Comparison of ENCODE assay signal across 8 cellular contexts in the genomic region with DNA sequence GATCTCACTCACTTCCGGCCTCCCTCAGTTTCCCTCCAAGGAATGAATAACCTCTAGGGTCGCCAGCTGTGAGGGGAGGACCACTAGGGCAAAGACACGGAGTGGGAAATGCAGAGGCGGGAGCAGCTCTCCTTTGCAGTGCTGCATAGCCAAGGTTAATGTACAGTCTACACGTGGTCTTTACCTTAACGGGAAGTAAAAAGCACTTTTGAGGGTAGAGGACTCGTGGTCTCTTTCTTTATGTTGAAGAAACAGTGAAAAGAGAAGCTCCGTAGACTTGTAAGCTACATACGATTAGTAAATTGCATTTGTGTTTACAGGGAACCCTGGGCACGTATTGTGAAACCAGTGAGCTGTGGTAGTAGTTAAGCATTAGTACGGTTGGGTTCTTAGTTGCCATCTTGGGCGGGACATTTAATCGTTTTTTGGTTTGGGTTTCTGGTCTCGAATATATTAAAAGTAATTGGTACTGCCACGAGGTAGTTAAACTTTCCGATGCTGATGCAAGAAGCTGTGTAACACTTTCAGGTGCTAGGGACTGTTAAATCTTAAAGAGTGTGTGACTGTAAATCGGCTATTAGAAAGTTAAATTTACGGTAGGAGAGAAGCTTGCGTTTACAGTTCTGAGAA. TPM values are rescaled to one million over a fixed set of nuclear protein-coding genes. Genes with fewer than 3 reads are reported as not detected.
DNase-seq lines count a peak whose midpoint lies in the region; ATAC-seq and TF ChIP-seq lines count a peak whose summit lies in the region.

No MANE protein-coding gene starts in this region.

- peak overlapping the region; percentile 97 for H3K4me2 ChIP-seq in OCI-LY7 (ENCODE audit: low read length)

- intact Hi-C loops in OCI-LY7 (cut with micrococcal nuclease; ENCODE audit: unreplicated experiment) (loop anchor here (10.0 kb wide), 2 partner anchors 843 to 977 kb away; a partner anchor contains a TSS), body of pancreas (cut with DNase I) (no loop called here)

- TF ChIP-seq POLR2A in body of pancreas (IDR thresholded peaks at IDR 0.05): no peak

- DNase-seq in BJ (ENCODE audit: low read depth) (no peak), OCI-LY7 (ENCODE audit: low spot score) (peak; percentile 60), body of pancreas (no peak), G401 (ENCODE audit: low spot score) (no peak)

- H3K27me3 ChIP-seq in BJ (ENCODE audit: control insufficient read depth, insufficient read depth, low read length): no peaks in the 10 kb centered on the region
- H3K27me3 ChIP-seq in body of pancreas: no peaks in the 10 kb centered on the region
- no peaks in the 10 kb centered on the region for H3K27me3 ChIP-seq in liver (ENCODE audit: control insufficient read depth in 4 of 4, insufficient read depth in 4 of 4, low read length in 3 of 4)
- no peaks in the 10 kb centered on the region for H3K27me3 ChIP-seq in thymus (ENCODE audit: control insufficient read depth, insufficient read depth)

- CTCF ChIA-PET in BJ (lab: Yijun Ruan, JAX): interaction anchor here (1.0 to 1.7 kb wide), 5 partner anchors 7 to 174 kb away, joined by 3 to 8 read pairs (median 3); no protein-coding TSS in a partner anchor
- CTCF ChIA-PET in OCI-LY7 (lab: Charles Lee; ENCODE audit: unreplicated experiment): no interaction called here

- in situ Hi-C loops in G401 (cut with HindIII; ENCODE audit: low sequenced_read_pairs): no loop called here

- H2AFZ ChIP-seq in OCI-LY7 (ENCODE audit: low read length): peak overlapping the region; percentile 91; the same call in 1 of the 2 replicates

- H3K36me3 ChIP-seq in BJ (ENCODE audit: control insufficient read depth, insufficient read depth, low read length): no peaks in the 10 kb centered on the region
- H3K36me3 ChIP-seq in OCI-LY7 (ENCODE audit: insufficient read depth, low read length): peaks cover 24% of the 10 kb centered on the region
- no peaks in the 10 kb centered on the region for H3K36me3 ChIP-seq in body of pancreas (replicated peaks in 1 of 2; ENCODE audit: insufficient read depth in 1 of 2, low read depth in 2 of 2)
- H3K36me3 ChIP-seq in liver (ENCODE audit: control insufficient read depth in 4 of 4, insufficient read depth in 3 of 4, low read depth in 1 of 4, low read length in 3 of 4): no peaks in the 10 kb centered on the region
- H3K36me3 ChIP-seq in thymus (ENCODE audit: control insufficient read depth, insufficient read depth): no peaks in the 10 kb centered on the region

- POLR2A ChIA-PET in BJ (lab: Charles Lee): interaction anchor here (0.6 kb wide), 1 partner anchor 416 kb away, joined by 3 read pairs; no protein-coding TSS in a partner anchor
- POLR2A ChIA-PET in OCI-LY7 (lab: Charles Lee): interaction anchor here (0.7 to 3.3 kb wide), 11 partner anchors 7 to 423 kb away, joined by 3 to 37 read pairs (median 3); a partner anchor contains a TSS

- peak overlapping the region; percentile 64 for H3K4me3 ChIP-seq in BJ (ENCODE audit: low read depth, low read length)
- peak overlapping the region; percentile 100 for H3K4me3 ChIP-seq in OCI-LY7 (ENCODE audit: low read depth, low read length, poor library complexity, severe bottlenecking)
- peak overlapping the region; percentile 49 to 100 for H3K4me3 ChIP-seq in body of pancreas
- peak overlapping the region; percentile 84 to 98 (median 89) for H3K4me3 ChIP-seq in liver (ENCODE audit: low read depth in 1 of 3, low read length in 3 of 3)
- peak overlapping the region; percentile 82 for H3K4me3 ChIP-seq in thymus (ENCODE audit: low read length)

- H3K9me3 ChIP-seq in OCI-LY7 (ENCODE audit: low read length) (no peaks in the 10 kb centered on the region), body of pancreas (no peaks in the 10 kb centered on the region), liver (ENCODE audit: control insufficient read depth in 4 of 4, low read length in 3 of 4) (no peaks in the 10 kb centered on the region), thymus (ENCODE audit: control insufficient read depth) (no peaks in the 10 kb centered on the region)

- peak; percentile 23 for ATAC-seq in GM18861 (IDR thresholded peaks at IDR 0.05; ENCODE audit: unreplicated experiment)
- ATAC-seq in HG03064 (IDR thresholded peaks at IDR 0.05; ENCODE audit: low read depth, unreplicated experiment): peak; percentile 30
- ATAC-seq in body of pancreas: no peak

- peaks cover 36% of the 10 kb centered on the region for H4K20me1 ChIP-seq in OCI-LY7 (ENCODE audit: insufficient read depth, low read length)

- 0% methylated on average over 19 of the region's 19 CpGs for WGBS in body of pancreas, 2 donors
- under 1% methylated on average over 19 of the region's 19 CpGs for WGBS in liver
- under 1% methylated on average over 19 of the region's 19 CpGs for WGBS in thymus

- H3K9ac ChIP-seq in liver (ENCODE audit: low read depth in 1 of 2, low read length in 2 of 2): peak overlapping the region; percentile 80 to 96

- no peaks in the 10 kb centered on the region for H3K9me2 ChIP-seq in OCI-LY7 (ENCODE audit: insufficient read depth, low read length)

- TF ChIP-seq CTCF in BJ (IDR thresholded peaks at IDR 0.05; ENCODE audit: insufficient read depth, low read depth, low read length) (no peak), OCI-LY7 (conservative IDR thresholded peaks at IDR 0.05; ENCODE audit: low read length) (no peak), body of pancreas (IDR thresholded peaks at IDR 0.05) (no peak), liver (IDR thresholded peaks at IDR 0.05; ENCODE audit: low read depth, low read length, missing input control) (no peak)

- no TSS peak for BruUV-seq in OCI-LY7 (replicated peaks; lab: Mats Ljungman, UMichigan)

- TF ChIP-seq RAD21 in liver (IDR thresholded peaks at IDR 0.05): no peak

- H3K4me1 ChIP-seq in OCI-LY7 (ENCODE audit: insufficient read depth, low read length, poor library complexity, severe bottlenecking): peaks cover 32% of the 10 kb centered on the region
- peaks cover 22% of the 10 kb centered on the region for H3K4me1 ChIP-seq in body of pancreas
- peaks cover 5 to 30% (median 25%) of the 10 kb centered on the region in 4 donors for H3K4me1 ChIP-seq in liver (ENCODE audit: control insufficient read depth in 4 of 4, insufficient read depth in 4 of 4, low read length in 3 of 4)
- H3K4me1 ChIP-seq in thymus (ENCODE audit: control insufficient read depth, insufficient read depth, low read length): peaks cover 8% of the 10 kb centered on the region

- peak overlapping the region; percentile 82 for H3K27ac ChIP-seq in OCI-LY7 (ENCODE audit: low read depth, low read length, poor library complexity, severe bottlenecking)
- H3K27ac ChIP-seq in body of pancreas: peak overlapping the region; percentile 84 to 95 (median 89)
- peak overlapping the region; percentile 85 to 89 for H3K27ac ChIP-seq in liver (ENCODE audit: low read depth in 1 of 2, low read length in 2 of 2)
- H3K27ac ChIP-seq in thymus (ENCODE audit: low read depth): peak overlapping the region; percentile 92

- H3K79me2 ChIP-seq in OCI-LY7 (ENCODE audit: insufficient read depth, low read depth, low read length): peaks cover 65% of the 10 kb centered on the region

TF ChIP-seq in liver, 16 proteins besides CTCF, POLR2A, EP300 and RAD21:
- TF ChIP-seq, protein P1, sequence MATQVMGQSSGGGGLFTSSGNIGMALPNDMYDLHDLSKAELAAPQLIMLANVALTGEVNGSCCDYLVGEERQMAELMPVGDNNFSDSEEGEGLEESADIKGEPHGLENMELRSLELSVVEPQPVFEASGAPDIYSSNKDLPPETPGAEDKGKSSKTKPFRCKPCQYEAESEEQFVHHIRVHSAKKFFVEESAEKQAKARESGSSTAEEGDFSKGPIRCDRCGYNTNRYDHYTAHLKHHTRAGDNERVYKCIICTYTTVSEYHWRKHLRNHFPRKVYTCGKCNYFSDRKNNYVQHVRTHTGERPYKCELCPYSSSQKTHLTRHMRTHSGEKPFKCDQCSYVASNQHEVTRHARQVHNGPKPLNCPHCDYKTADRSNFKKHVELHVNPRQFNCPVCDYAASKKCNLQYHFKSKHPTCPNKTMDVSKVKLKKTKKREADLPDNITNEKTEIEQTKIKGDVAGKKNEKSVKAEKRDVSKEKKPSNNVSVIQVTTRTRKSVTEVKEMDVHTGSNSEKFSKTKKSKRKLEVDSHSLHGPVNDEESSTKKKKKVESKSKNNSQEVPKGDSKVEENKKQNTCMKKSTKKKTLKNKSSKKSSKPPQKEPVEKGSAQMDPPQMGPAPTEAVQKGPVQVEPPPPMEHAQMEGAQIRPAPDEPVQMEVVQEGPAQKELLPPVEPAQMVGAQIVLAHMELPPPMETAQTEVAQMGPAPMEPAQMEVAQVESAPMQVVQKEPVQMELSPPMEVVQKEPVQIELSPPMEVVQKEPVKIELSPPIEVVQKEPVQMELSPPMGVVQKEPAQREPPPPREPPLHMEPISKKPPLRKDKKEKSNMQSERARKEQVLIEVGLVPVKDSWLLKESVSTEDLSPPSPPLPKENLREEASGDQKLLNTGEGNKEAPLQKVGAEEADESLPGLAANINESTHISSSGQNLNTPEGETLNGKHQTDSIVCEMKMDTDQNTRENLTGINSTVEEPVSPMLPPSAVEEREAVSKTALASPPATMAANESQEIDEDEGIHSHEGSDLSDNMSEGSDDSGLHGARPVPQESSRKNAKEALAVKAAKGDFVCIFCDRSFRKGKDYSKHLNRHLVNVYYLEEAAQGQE (IDR thresholded peaks at IDR 0.05): peak; percentile 23
- TF ChIP-seq HNF4G (IDR thresholded peaks at IDR 0.05): no peak

RNA-seq across cellular contexts. Expression of a gene that starts 0.8 kb away (rescaled TPM):
- polyA plus RNA-seq in BJ (2011; rRNA removed) (22.6 and 47.2 TPM in 2 replicates), liver (10 to 100 TPM in 1 of 2 donors, 1 to 10 TPM in 1; 8.3 to 27.2 TPM), thymus (79.7 TPM)
- 35.0 and 39.4 TPM in 2 replicates for polyA minus RNA-seq in BJ (2011; rRNA and poly(A)+ RNA removed)
- 108 and 115 TPM in 2 replicates for total RNA-seq in OCI-LY7 (2014; rRNA removed; shearing (Covaris generic))
- total RNA-seq in OCI-LY7 (2022) (175 and 185 TPM in 2 replicates), body of pancreas (10 to 100 TPM; 65.4 to 68.2 TPM), liver (10 to 100 TPM; 33.4 to 41.2 TPM)
- 67.8 and 97.3 TPM in 2 replicates for total RNA-seq in G401 (2014; rRNA removed; shearing (Covaris generic))

RNA-seq across cellular contexts. Expression of a gene that starts 38.7 kb away (rescaled TPM):
- polyA plus RNA-seq in BJ (2011; rRNA removed): not detected in 2 replicates
- not detected in 2 replicates for polyA minus RNA-seq in BJ (2011; rRNA and poly(A)+ RNA removed)
- not detected in 2 replicates for total RNA-seq in OCI-LY7 (2014; rRNA removed; shearing (Covaris generic))
- not detected in 2 replicates for total RNA-seq in OCI-LY7 (2022)
- under 1 TPM; 0.26 to 0.33 TPM for total RNA-seq in body of pancreas
- 10 to 100 TPM; 15.4 to 24.3 TPM for total RNA-seq in liver
- polyA plus RNA-seq in liver: 1 to 10 TPM; 3.6 to 9.8 TPM
- 0.02 TPM for polyA plus RNA-seq in thymus
- total RNA-seq in G401 (2014; rRNA removed; shearing (Covaris generic)): 0.06 TPM in 1 of 2 replicates, not detected in the other

Comparison
In these comparisons a context has a peak if more than half of its experiments do, and no peak if none do; other contexts are left out.
1. RNA of a gene that starts 38.7 kb away (total RNA-seq): 15.4 to 24.3 TPM in liver; 0.26 to 0.33 TPM in body of pancreas, not detected in OCI-LY7 and 0.06 TPM in G401; every median in the first group is over 10 times any median in the second.
2. Peak in every context shown above with its lines, with median percentiles within 50 percentile points of each other: H3K4me3 ChIP-seq and H3K27ac ChIP-seq.